In the genomic region with DNA sequence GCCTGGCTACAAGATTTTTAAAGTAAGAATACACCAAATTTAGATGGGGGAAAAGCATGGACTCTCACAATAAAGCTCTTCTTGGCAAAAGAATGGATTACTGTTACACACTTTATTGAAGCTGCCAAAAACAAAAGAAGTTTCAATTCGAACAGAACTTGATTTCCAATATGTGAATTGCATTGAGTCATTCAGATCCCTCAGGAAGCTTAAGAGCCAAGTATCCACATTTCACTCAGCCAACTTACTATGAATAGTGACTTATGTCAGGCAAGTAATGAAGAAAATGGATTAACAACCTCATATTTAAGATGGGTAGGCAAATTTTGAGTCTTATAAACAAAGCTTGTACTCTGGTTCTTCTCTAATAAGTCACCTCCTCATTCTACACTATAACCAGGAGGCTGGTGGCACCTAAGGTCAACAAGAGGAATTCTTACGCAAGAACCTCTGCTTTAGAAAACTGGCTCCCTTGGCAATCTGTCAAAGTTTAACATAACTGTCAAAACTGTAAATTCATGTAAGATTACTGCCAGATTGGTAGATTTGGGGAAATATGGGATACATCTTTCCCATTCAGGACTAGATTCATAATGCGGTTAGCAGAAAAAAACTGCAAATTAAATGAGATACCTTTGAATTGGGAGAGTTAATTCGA, we compare ENCODE assay signal across 1 cellular context.
TF ChIP-seq lines count a peak whose summit lies in the region.

No MANE protein-coding gene starts in this region.

TF ChIP-seq in K562, 482 proteins besides CTCF, POLR2A, EP300 and RAD21:
- TF ChIP-seq ERF (CRISPR knock-in tag; IDR thresholded peaks at IDR 0.05) (no peak), CEBPB (tag; IDR thresholded peaks at IDR 0.05) (peak; percentile 91), CSDE1 (IDR thresholded peaks at IDR 0.05) (no peak), CEBPG (CRISPR knock-in tag; IDR thresholded peaks at IDR 0.05) (0 out of 2 replicates have a peak, but pooled peaks have one; percentile 24), CEBPG (tag; conservative IDR thresholded peaks at IDR 0.05 in 1 of 2, IDR thresholded peaks at IDR 0.05 in 1 of 2) (peak; percentile 64 to 90), MEIS2 (IDR thresholded peaks at IDR 0.05; ENCODE audit: partially characterized antibody) (peak; percentile 33), PBX2 (CRISPR knock-in tag; IDR thresholded peaks at IDR 0.05; ENCODE audit: low read depth) (no peak), PBX2 (tag; conservative IDR thresholded peaks at IDR 0.05; ENCODE audit: low read depth) (peak; percentile 81)
